Comparison of ENCODE assay signal across 8 cellular contexts in the genomic region with DNA sequence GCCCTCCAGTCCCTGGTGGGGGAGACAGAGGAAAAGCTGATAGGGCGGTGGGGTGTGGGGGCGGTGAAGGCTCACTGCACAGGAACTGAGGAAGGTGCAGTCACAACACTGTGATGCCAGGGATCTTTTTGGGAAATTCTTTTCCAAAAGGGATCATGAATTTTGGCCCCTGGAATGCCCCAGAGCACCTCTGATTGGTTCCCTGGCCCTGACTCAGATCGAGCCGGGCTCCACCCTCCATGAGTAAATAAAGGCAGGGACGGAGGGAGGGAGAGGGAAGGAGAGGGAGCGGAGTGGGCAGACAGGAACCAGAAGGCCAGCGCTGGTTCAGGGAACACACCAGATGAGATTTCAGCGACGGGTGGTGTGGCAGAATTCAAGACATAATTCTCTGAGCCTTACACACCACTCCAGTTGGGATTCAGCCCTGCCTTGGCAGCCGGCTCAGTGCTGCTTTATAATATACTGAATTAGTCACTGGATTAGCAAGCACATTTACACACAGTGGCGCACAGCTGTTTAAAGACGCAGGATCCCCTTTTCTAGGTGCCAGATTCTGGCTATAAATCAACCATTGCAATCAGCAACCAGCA.
DNase-seq lines count a peak whose midpoint lies in the region; ATAC-seq and TF ChIP-seq lines count a peak whose summit lies in the region.

No MANE protein-coding gene starts in this region.

- H3K4me3 ChIP-seq in CD4-positive, alpha-beta memory T cell (ENCODE audit: low read length in 2 of 2) = peak overlapping the region; percentile 37 to 39

- peaks cover 78 to 90% of the 10 kb centered on the region in 2 donors for H3K36me3 Mint-ChIP-seq in CD4-positive, alpha-beta memory T cell
- H3K36me3 Mint-ChIP-seq in IgD-negative memory B cell = peaks cover 4% of the 10 kb centered on the region

- no peaks in the 10 kb centered on the region for H3K27me3 Mint-ChIP-seq in CD4-positive, alpha-beta memory T cell
- H3K27me3 Mint-ChIP-seq in IgD-negative memory B cell = peaks cover 3% of the 10 kb centered on the region

- CTCF ChIA-PET in CD4-positive, alpha-beta memory T cell (lab: Charles Lee; ENCODE audit: partially characterized antibody) = interaction anchor here (1.2 to 7.8 kb wide), 5 partner anchors 8 to 104 kb away, joined by 3 to 81 read pairs (median 10); no protein-coding TSS in a partner anchor

- intact Hi-C loops in CD4-positive, alpha-beta memory T cell (cut with micrococcal nuclease) = loop anchor here (2.0 to 10.0 kb wide), 4 partner anchors 14 to 472 kb away; no protein-coding TSS in a partner anchor

- peak overlapping the region; percentile 81 to 100 (median 94) for H3K4me3 Mint-ChIP-seq in CD4-positive, alpha-beta memory T cell
- H3K4me3 Mint-ChIP-seq in IgD-negative memory B cell = peak overlapping the region; percentile 64 to 93 (median 81)

- H3K9me3 ChIP-seq in CD4-positive, alpha-beta memory T cell (ENCODE audit: control insufficient read depth in 1 of 2, low read length in 2 of 2) = no peaks in the 10 kb centered on the region

- peaks cover 100% of the 10 kb centered on the region for H3K4me1 ChIP-seq in CD4-positive, alpha-beta memory T cell (ENCODE audit: insufficient read depth, low read length)

- peaks cover 18% of the 10 kb centered on the region for H3K36me3 ChIP-seq in CD4-positive, alpha-beta memory T cell (ENCODE audit: insufficient read depth, low read length)

- no peak for TF ChIP-seq CTCF in omental fat pad (IDR thresholded peaks at IDR 0.05)

- H3K27me3 ChIP-seq in CD4-positive, alpha-beta memory T cell (ENCODE audit: insufficient read depth, low read length) = no peaks in the 10 kb centered on the region

- H3K27ac ChIP-seq in CD4-positive, alpha-beta memory T cell (ENCODE audit: low read depth, low read length) = peak overlapping the region; percentile 89

- ATAC-seq in omental fat pad (ENCODE audit: low FRiP score) = peak; percentile 85

- H3K9me3 Mint-ChIP-seq in CD4-positive, alpha-beta memory T cell = no peaks in the 10 kb centered on the region
- no peaks in the 10 kb centered on the region for H3K9me3 Mint-ChIP-seq in IgD-negative memory B cell

- POLR2A ChIA-PET in CD4-positive, alpha-beta memory T cell (lab: Charles Lee; ENCODE audit: partially characterized antibody) = interaction anchor here (1.2 to 34.5 kb wide), 10 partner anchors 10 to 212 kb away, joined by 3 to 1488 read pairs (median 689); no protein-coding TSS in a partner anchor

- H3K27ac Mint-ChIP-seq in CD4-positive, alpha-beta memory T cell = peak overlapping the region; percentile 92 to 99 (median 98)
- H3K27ac Mint-ChIP-seq in IgD-negative memory B cell = peak overlapping the region; percentile 72 to 96 (median 93)

- peak in 1 of 5 donors; percentile 77 for DNase-seq in CD4-positive, alpha-beta memory T cell
- DNase-seq in activated CD4-positive, alpha-beta T cell treated with anti-CD3 and anti-CD28 coated beads, Interleukin-2, amount 50 U/mL, for 1 hour = peak; percentile 45
- DNase-seq in fibroblast of peridontal ligament (ENCODE audit: extremely low read depth) = peak; percentile 98
- peak; percentile 53 for DNase-seq in omental fat pad (ENCODE audit: low spot score)
- DNase-seq in CD1c-positive myeloid dendritic cell (ENCODE audit: extremely low spot score) = no peak
- no peak for DNase-seq in DMS114 treated with DMSO at 0.1 percent for 48 hours (lab: John Stamatoyannopoulos, UW; ENCODE audit: unreplicated experiment)
- no peak for DNase-seq in HuH-7 (ENCODE audit: low spot score)

- H3K4me1 Mint-ChIP-seq in CD4-positive, alpha-beta memory T cell = peaks cover 80 to 100% (median 89%) of the 10 kb centered on the region in 4 donors
- peaks cover 90 to 94% (median 92%) of the 10 kb centered on the region in 3 donors for H3K4me1 Mint-ChIP-seq in IgD-negative memory B cell

Comparison
In these comparisons a context has a peak if more than half of its experiments do, and no peak if none do; other contexts are left out.
1. DNase-seq: peak in activated CD4-positive, alpha-beta T cell treated with anti-CD3 and anti-CD28 coated beads, Interleukin-2, amount 50 U/mL, for 1 hour (single experiment), fibroblast of peridontal ligament (single experiment) and omental fat pad (single experiment); none in CD1c-positive myeloid dendritic cell (single experiment), DMS114 treated with DMSO at 0.1 percent for 48 hours (single experiment) and HuH-7 (single experiment).